2 cellular contexts compared by ENCODE assay signal in the genomic region with DNA sequence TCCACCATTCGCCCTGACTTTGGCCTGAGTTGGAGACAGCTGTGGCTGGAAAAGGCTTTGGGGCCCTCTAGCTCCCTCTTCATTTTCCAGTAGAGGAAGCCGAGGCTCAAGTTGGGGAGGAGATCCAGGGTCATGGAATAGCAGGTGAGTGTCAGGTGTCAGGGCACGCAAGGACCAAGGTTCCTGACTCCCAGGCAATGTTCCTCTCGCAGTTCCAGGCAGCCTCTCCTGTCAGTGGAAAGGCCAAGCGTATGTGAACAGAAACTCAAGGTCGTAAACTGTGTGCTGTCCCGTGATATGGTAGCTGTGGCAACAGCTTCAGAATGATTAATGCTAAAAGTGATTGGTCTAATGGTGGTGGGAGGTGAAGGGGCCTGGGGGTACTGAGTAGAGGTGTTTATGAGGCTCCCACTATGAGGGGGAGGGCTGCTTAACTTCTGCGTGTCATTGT.
TF ChIP-seq lines count a peak whose summit lies in the region.

No MANE protein-coding gene starts in this region.

TF ChIP-seq in HEK293T, 16 proteins besides CTCF, POLR2A, EP300 and RAD21:
- TF ChIP-seq ZNF384 (IDR thresholded peaks at IDR 0.05): no peak
- TF ChIP-seq, protein P1, sequence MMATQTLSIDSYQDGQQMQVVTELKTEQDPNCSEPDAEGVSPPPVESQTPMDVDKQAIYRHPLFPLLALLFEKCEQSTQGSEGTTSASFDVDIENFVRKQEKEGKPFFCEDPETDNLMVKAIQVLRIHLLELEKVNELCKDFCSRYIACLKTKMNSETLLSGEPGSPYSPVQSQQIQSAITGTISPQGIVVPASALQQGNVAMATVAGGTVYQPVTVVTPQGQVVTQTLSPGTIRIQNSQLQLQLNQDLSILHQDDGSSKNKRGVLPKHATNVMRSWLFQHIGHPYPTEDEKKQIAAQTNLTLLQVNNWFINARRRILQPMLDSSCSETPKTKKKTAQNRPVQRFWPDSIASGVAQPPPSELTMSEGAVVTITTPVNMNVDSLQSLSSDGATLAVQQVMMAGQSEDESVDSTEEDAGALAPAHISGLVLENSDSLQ (IDR thresholded peaks at IDR 0.05): peak; percentile 81

TF ChIP-seq in HepG2, 621 proteins besides CTCF, POLR2A, EP300 and RAD21:
- peak; percentile 35; the same call in 1 of the 2 replicates for TF ChIP-seq HNF4A (CRISPR knock-in tag; IDR thresholded peaks at IDR 0.05)
- TF ChIP-seq, protein P2, sequence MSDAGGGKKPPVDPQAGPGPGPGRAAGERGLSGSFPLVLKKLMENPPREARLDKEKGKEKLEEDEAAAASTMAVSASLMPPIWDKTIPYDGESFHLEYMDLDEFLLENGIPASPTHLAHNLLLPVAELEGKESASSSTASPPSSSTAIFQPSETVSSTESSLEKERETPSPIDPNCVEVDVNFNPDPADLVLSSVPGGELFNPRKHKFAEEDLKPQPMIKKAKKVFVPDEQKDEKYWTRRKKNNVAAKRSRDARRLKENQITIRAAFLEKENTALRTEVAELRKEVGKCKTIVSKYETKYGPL (CRISPR knock-in tag; IDR thresholded peaks at IDR 0.05): no peak
- TF ChIP-seq ZNF768 (CRISPR knock-in tag; IDR thresholded peaks at IDR 0.05): no peak
- peak; percentile 71 for TF ChIP-seq SIX4 (CRISPR knock-in tag; IDR thresholded peaks at IDR 0.05)
- TF ChIP-seq, protein P3, sequence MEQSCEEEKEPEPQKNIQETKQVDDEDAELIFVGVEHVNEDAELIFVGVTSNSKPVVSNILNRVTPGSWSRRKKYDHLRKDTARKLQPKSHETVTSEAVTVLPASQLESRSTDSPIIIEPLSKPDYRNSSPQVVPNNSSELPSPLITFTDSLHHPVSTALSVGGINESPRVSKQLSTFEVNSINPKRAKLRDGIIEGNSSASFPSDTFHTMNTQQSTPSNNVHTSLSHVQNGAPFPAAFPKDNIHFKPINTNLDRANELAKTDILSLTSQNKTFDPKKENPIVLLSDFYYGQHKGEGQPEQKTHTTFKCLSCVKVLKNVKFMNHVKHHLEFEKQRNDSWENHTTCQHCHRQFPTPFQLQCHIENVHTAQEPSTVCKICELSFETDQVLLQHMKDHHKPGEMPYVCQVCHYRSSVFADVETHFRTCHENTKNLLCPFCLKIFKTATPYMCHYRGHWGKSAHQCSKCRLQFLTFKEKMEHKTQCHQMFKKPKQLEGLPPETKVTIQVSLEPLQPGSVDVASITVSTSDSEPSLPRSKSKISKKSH (CRISPR knock-in tag; IDR thresholded peaks at IDR 0.05; ENCODE audit: borderline replicate concordance): no peak
- TF ChIP-seq, protein P4, sequence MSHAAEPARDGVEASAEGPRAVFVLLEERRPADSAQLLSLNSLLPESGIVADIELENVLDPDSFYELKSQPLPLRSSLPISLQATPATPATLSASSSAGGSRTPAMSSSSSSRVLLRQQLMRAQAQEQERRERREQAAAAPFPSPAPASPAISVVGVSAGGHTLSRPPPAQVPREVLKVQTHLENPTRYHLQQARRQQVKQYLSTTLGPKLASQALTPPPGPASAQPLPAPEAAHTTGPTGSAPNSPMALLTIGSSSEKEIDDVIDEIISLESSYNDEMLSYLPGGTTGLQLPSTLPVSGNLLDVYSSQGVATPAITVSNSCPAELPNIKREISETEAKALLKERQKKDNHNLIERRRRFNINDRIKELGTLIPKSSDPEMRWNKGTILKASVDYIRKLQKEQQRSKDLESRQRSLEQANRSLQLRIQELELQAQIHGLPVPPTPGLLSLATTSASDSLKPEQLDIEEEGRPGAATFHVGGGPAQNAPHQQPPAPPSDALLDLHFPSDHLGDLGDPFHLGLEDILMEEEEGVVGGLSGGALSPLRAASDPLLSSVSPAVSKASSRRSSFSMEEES (CRISPR knock-in tag; IDR thresholded peaks at IDR 0.05): 0 out of 2 replicates have a peak, but pooled peaks have one; percentile 28
- TF ChIP-seq ZNF121 (CRISPR knock-in tag; IDR thresholded peaks at IDR 0.05): no peak
- TF ChIP-seq RFX1 (IDR thresholded peaks at IDR 0.05): peak; percentile 31; the same call in 1 of the 2 replicates
- TF ChIP-seq XRCC5 (optimal IDR thresholded peaks at IDR 0.05; ENCODE audit: low read length): peak; percentile 32
- no peak for TF ChIP-seq SAP130 (CRISPR knock-in tag; IDR thresholded peaks at IDR 0.05; ENCODE audit: low read depth)
- no peak for TF ChIP-seq ZNF777 (CRISPR knock-in tag; IDR thresholded peaks at IDR 0.05)
- no peak for TF ChIP-seq ZNF24 (IDR thresholded peaks at IDR 0.05)
- TF ChIP-seq SALL1 (CRISPR knock-in tag; IDR thresholded peaks at IDR 0.05): peak; percentile 9; the same call in 1 of the 2 replicates
- TF ChIP-seq ZNF333 (CRISPR knock-in tag; IDR thresholded peaks at IDR 0.05; ENCODE audit: borderline replicate concordance): no peak
- TF ChIP-seq RXRA (CRISPR knock-in tag; IDR thresholded peaks at IDR 0.05): 0 out of 2 replicates have a peak, but pooled peaks have one; percentile 18
